28 cellular contexts compared by ENCODE assay signal in genomic region chr6:124339610-124340339, GRCh38.
"Had no signal": no experiment of that assay in that cellular context is flagged by ENCODE, and none has a peak within 500 bp of the region (broad histone marks: within the 10 kb centered on the region; RNA-seq: fewer than 3 reads in every experiment).

No MANE protein-coding gene starts in this region.

- H3K36me3 Mint-ChIP-seq: mesothelial cell of epicardium; naive B cell; natural killer cell; neural progenitor cell; stimulated activated naive B cell treated with anti-CD40 and anti-IgM and Interleukin-4, amounts not matched to agents 10 μg/mL and 1 μg/mL and 100 μg/mL, for 72 hours had no signal

- H3K9me3 ChIP-seq: neutrophil, ovary, right atrium auricular region, testis, thyroid gland, transverse colon, upper lobe of left lung, vagina had no signal

- ATAC-seq: natural killer cell; sciatic nerve; stimulated activated naive B cell treated with anti-CD40 and anti-IgM and Interleukin-4, amounts not matched to agents 10 μg/mL and 1 μg/mL and 100 μg/mL, for 72 hours; stimulated activated naive CD8-positive, alpha-beta T cell treated with anti-CD3 and anti-CD28 coated beads, Interleukin-15, Interleukin-2, amounts not matched to agents 100 U/mL and 50 U/mL, for 24 hours had no signal

- H3K4me3 Mint-ChIP-seq: mesothelial cell of epicardium; naive B cell; natural killer cell; nephron progenitor cell; neural progenitor cell; stimulated activated naive B cell treated with anti-CD40 and anti-IgM and Interleukin-4, amounts not matched to agents 10 μg/mL and 1 μg/mL and 100 μg/mL, for 72 hours had no signal

- H3K36me3 ChIP-seq: left ventricle myocardium inferior, neural progenitor cell, neutrophil, ovary, right atrium auricular region, stomach, thyroid gland, transverse colon, upper lobe of left lung, vagina had no signal

- H3K4me3 ChIP-seq: left ventricle myocardium inferior, lung, neural progenitor cell, ovary, right atrium auricular region, skin epidermis, stomach, testis, thyroid gland, transverse colon, upper lobe of left lung, vagina had no signal

- H3K4me2 ChIP-seq: neural progenitor cell had no signal

- DNase-seq: hypothalamus; islet precursor cell; left ventricle myocardium inferior; naive B cell; natural killer cell; nephron progenitor cell; occipital lobe; ovary; stimulated activated CD4-positive, alpha-beta T cell treated with anti-CD3 and anti-CD28 coated beads, Interleukin-12 subunit alpha, Interleukin-12 subunit beta, amount 100 ng/mL, for 4 hours; stimulated activated CD4-positive, alpha-beta T cell treated with anti-CD3 and anti-CD28 coated beads, Interleukin-15, amount 100 ng/mL, for 24 hours; stimulated activated CD4-positive, alpha-beta T cell treated with anti-CD3 and anti-CD28 coated beads, Interleukin-2, amount 100 ng/mL, for 24 hours; stimulated activated CD4-positive, alpha-beta T cell treated with anti-CD3 and anti-CD28 coated beads, Interleukin-4, amount 100 ng/mL, for 1 hour; stimulated activated naive B cell treated with anti-CD40 and anti-IgM and Interleukin-4, amounts not matched to agents 10 μg/mL and 1 μg/mL and 100 μg/mL, for 72 hours; stimulated activated naive CD8-positive, alpha-beta T cell treated with anti-CD3 and anti-CD28 coated beads, Interleukin-15, Interleukin-2, amounts not matched to agents 100 U/mL and 50 U/mL, for 24 hours; stomach; testis; thyroid gland; transverse colon had no signal

- H3K27me3 ChIP-seq: neural progenitor cell, neutrophil, ovary, right atrium auricular region, stomach, testis, thyroid gland, transverse colon, upper lobe of left lung, vagina had no signal

- H3K9me3 Mint-ChIP-seq: mesothelial cell of epicardium; natural killer cell; stimulated activated naive B cell treated with anti-CD40 and anti-IgM and Interleukin-4, amounts not matched to agents 10 μg/mL and 1 μg/mL and 100 μg/mL, for 72 hours had no signal

- H3K4me1 Mint-ChIP-seq: mesothelial cell of epicardium; naive B cell; natural killer cell; nephron progenitor cell; neural progenitor cell; stimulated activated naive B cell treated with anti-CD40 and anti-IgM and Interleukin-4, amounts not matched to agents 10 μg/mL and 1 μg/mL and 100 μg/mL, for 72 hours had no signal

- H3K27ac Mint-ChIP-seq: mesothelial cell of epicardium; naive B cell; natural killer cell; nephron progenitor cell; neural progenitor cell; progenitor cell of endocrine pancreas; stimulated activated naive B cell treated with anti-CD40 and anti-IgM and Interleukin-4, amounts not matched to agents 10 μg/mL and 1 μg/mL and 100 μg/mL, for 72 hours had no signal

- H2AFZ ChIP-seq: neural progenitor cell had no signal

- H3K9ac ChIP-seq: neural progenitor cell had no signal

- H3K27ac ChIP-seq: left ventricle myocardium inferior, neural progenitor cell, neutrophil, ovary, right atrium auricular region, skin epidermis, stomach, testis, thyroid gland, transverse colon, upper lobe of left lung, vagina had no signal

- H3K4me1 ChIP-seq: left ventricle myocardium inferior, neural progenitor cell, right atrium auricular region, stomach, testis, thyroid gland, transverse colon, upper lobe of left lung, vagina had no signal

- H3K27me3 Mint-ChIP-seq: naive B cell; progenitor cell of endocrine pancreas; stimulated activated naive B cell treated with anti-CD40 and anti-IgM and Interleukin-4, amounts not matched to agents 10 μg/mL and 1 μg/mL and 100 μg/mL, for 72 hours had no signal
